1 cellular context compared by ENCODE assay signal in the genomic region with DNA sequence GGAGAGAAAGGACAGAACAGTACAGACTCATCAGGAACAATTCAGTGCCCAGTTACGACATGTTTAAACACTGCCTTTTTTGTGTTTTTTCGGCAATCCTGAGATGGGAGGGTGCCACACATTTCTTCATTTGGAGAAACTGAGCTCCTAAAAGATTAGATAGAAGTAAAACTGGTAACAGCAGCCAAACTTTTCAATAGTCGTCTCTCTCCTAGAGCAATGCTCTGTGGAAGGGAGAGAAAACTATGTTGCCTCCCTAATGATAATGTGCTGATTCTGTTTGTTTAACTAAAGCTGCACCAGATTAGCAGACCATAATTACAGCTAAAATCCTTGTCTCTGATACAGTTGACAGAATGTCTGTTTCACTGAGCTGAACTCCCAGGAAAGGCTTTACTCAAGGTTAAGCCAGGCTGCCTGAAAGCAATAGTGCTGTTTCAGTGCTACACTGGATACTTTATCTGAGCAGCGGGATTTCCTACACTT.
TF ChIP-seq lines count a peak whose summit lies in the region.

No MANE protein-coding gene starts in this region.

TF ChIP-seq in SK-N-SH, 30 proteins besides CTCF, POLR2A, EP300 and RAD21 (continued from another document):
- TF ChIP-seq REST (IDR thresholded peaks at IDR 0.05; ENCODE audit: low read depth, low read length) (no peak), IRF3 (IDR thresholded peaks at IDR 0.05; ENCODE audit: low read depth, low read length) (no peak), TCF12 (IDR thresholded peaks at IDR 0.05) (no peak), SMC3 (IDR thresholded peaks at IDR 0.05; ENCODE audit: low read depth, low read length) (no peak), TEAD4 (IDR thresholded peaks at IDR 0.05; ENCODE audit: borderline replicate concordance, insufficient read depth) (no peak), YY1 (IDR thresholded peaks at IDR 0.05; ENCODE audit: low read depth) (no peak), NRF1 (IDR thresholded peaks at IDR 0.05; ENCODE audit: low read depth, low read length) (no peak)
- TF ChIP-seq, protein P1, sequence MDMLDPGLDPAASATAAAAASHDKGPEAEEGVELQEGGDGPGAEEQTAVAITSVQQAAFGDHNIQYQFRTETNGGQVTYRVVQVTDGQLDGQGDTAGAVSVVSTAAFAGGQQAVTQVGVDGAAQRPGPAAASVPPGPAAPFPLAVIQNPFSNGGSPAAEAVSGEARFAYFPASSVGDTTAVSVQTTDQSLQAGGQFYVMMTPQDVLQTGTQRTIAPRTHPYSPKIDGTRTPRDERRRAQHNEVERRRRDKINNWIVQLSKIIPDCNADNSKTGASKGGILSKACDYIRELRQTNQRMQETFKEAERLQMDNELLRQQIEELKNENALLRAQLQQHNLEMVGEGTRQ (IDR thresholded peaks at IDR 0.05; ENCODE audit: borderline replicate concordance, low read depth, low read length) = no peak
